ENCODE assay signal across 24 cellular contexts in the genomic region with DNA sequence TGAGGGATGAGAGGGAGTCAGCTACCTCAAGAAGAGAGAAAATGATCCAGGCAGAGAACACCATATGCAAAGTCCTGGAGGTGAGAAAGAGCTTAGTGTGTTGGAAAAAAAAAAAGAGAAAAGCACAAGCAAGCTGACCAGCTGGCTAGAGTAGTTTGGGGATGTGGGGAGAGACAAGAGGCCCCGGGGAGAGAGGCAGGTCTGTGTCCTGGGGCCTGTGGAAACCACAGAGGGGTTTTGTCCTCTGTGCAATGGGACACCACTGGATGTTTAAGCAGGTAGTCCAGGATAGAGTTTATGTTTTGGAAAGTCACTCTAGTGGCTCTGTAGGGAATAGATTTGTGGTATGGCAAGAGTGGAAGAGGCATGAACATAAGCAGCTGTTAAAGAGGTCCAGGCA. TPM values are rescaled to one million over a fixed set of nuclear protein-coding genes. Genes with fewer than 3 reads are reported as not detected.
DNase-seq lines count a peak whose midpoint lies in the region; ATAC-seq and TF ChIP-seq lines count a peak whose summit lies in the region.
"Had no signal": no experiment of that assay in that cellular context is flagged by ENCODE, and none has a peak within 500 bp of the region (broad histone marks: within the 10 kb centered on the region; RNA-seq: fewer than 3 reads in every experiment).

No MANE protein-coding gene starts in this region.

- H3K36me3 Mint-ChIP-seq in activated naive CD4-positive, alpha-beta T cell treated with anti-CD3 and anti-CD28 coated beads, Interleukin-2, amount 50 U/mL, for 72 hours: no peaks in the 10 kb centered on the region
- H3K36me3 Mint-ChIP-seq: CD4-positive, alpha-beta memory T cell had no signal

- H3K27ac ChIP-seq in left ventricle myocardium inferior (replicated peaks): peak overlapping the region; percentile 79
- peak overlapping the region; percentile 40 to 49 (median 45) for H3K27ac ChIP-seq in esophagus muscularis mucosa (replicated peaks in 1 of 4)
- H3K27ac ChIP-seq in psoas muscle: peak overlapping the region; percentile 83
- peak overlapping the region; percentile 57 to 70 for H3K27ac ChIP-seq in uterus
- H3K27ac ChIP-seq in WERI-Rb-1: no peak overlapping the region
- H3K27ac ChIP-seq: ovary, PC-9, SJSA1 had no signal

- no peak for TF ChIP-seq EP300 in esophagus muscularis mucosa (IDR thresholded peaks at IDR 0.05)

- intact Hi-C loops in left ventricle myocardium inferior (cut with micrococcal nuclease): no loop called here
- intact Hi-C loops in left cardiac atrium (cut with DNase I): no loop called here
- intact Hi-C loops in esophagus muscularis mucosa (cut with DNase I): no loop called here
- intact Hi-C loops in psoas muscle (cut with DNase I): loop anchor here in 1 of 2 donors (2.0 to 5.0 kb wide), 2 partner anchors 26 to 164 kb away; partner anchors contain the start of gene MYBPH
- intact Hi-C loops in uterus (cut with DNase I; ENCODE audit: low total_unique reads): no loop called here

- H3K27me3 ChIP-seq in left ventricle myocardium inferior (ENCODE audit: low read depth) (no peaks in the 10 kb centered on the region), esophagus muscularis mucosa (peaks cover 0 to 11% (median 0%) of the 10 kb centered on the region in 4 donors), psoas muscle (ENCODE audit: insufficient read depth in 3 of 3, low read length in 2 of 3) (no peaks in the 10 kb centered on the region), uterus (no peaks in the 10 kb centered on the region), WERI-Rb-1 (ENCODE audit: insufficient read depth, low read depth, severe bottlenecking) (no peaks in the 10 kb centered on the region)
- H3K27me3 ChIP-seq: ascending aorta, ovary, testis had no signal

- H3K27ac Mint-ChIP-seq in activated naive CD4-positive, alpha-beta T cell treated with anti-CD3 and anti-CD28 coated beads, Interleukin-2, amount 50 U/mL, for 72 hours: peak overlapping the region in 1 of 2 donors; percentile 0
- H3K27ac Mint-ChIP-seq: CD4-positive, alpha-beta memory T cell had no signal

- H3K4me3 ChIP-seq in left ventricle myocardium inferior (peak overlapping the region; percentile 9), esophagus muscularis mucosa (no peak overlapping the region), psoas muscle (no peak overlapping the region), uterus (no peak overlapping the region), WERI-Rb-1 (ENCODE audit: low read depth, low read length) (no peak overlapping the region)
- H3K4me3 ChIP-seq: ascending aorta, ovary, PC-9, SJSA1, testis had no signal

- TF ChIP-seq POLR2A in esophagus muscularis mucosa (IDR thresholded peaks at IDR 0.05; ENCODE audit: low read depth) (no peak), uterus (IDR thresholded peaks at IDR 0.05) (no peak)

- H3K4me1 ChIP-seq in left ventricle myocardium inferior: peaks cover 25% of the 10 kb centered on the region
- H3K4me1 ChIP-seq in esophagus muscularis mucosa: peaks cover 9 to 40% (median 17%) of the 10 kb centered on the region in 4 donors
- H3K4me1 ChIP-seq in psoas muscle: peaks cover 45% of the 10 kb centered on the region
- peaks cover 0 to 9% of the 10 kb centered on the region in 2 donors for H3K4me1 ChIP-seq in uterus
- H3K4me1 ChIP-seq: SJSA1, testis had no signal

- H3K9me3 Mint-ChIP-seq in activated naive CD4-positive, alpha-beta T cell treated with anti-CD3 and anti-CD28 coated beads, Interleukin-2, amount 50 U/mL, for 72 hours: no peaks in the 10 kb centered on the region

- ATAC-seq in left cardiac atrium (no peak), psoas muscle (no peak), GM19035 (IDR thresholded peaks at IDR 0.05; ENCODE audit: unreplicated experiment) (no peak)
- no peak for ATAC-seq in activated naive CD4-positive, alpha-beta T cell treated with anti-CD3 and anti-CD28 coated beads, Interleukin-2, amount 50 U/mL, for 72 hours
- ATAC-seq: activated CD4-positive, CD25-positive, alpha-beta regulatory T cell treated with anti-CD3 and anti-CD28 coated beads, Interleukin-2, amount 50 U/mL, for 24 hours had no signal

- H3K36me3 ChIP-seq in left ventricle myocardium inferior: no peaks in the 10 kb centered on the region
- no peaks in the 10 kb centered on the region for H3K36me3 ChIP-seq in esophagus muscularis mucosa
- H3K36me3 ChIP-seq in psoas muscle (ENCODE audit: insufficient read depth in 1 of 2, low read depth in 1 of 2): no peaks in the 10 kb centered on the region
- H3K36me3 ChIP-seq in uterus: no peaks in the 10 kb centered on the region
- H3K36me3 ChIP-seq in WERI-Rb-1: no peaks in the 10 kb centered on the region
- H3K36me3 ChIP-seq: ascending aorta, ovary, SJSA1 had no signal

- 67% methylated on average over 1 of the region's 1 CpG for WGBS in esophagus muscularis mucosa
- 56 to 81% (median 66%) methylated on average over 1 of the region's 1 CpG for WGBS in psoas muscle, 3 donors

- H3K9me3 ChIP-seq in left ventricle myocardium inferior (replicated peaks) (no peaks in the 10 kb centered on the region), esophagus muscularis mucosa (no peaks in the 10 kb centered on the region), psoas muscle (no peaks in the 10 kb centered on the region), uterus (no peaks in the 10 kb centered on the region), WERI-Rb-1 (ENCODE audit: severe bottlenecking) (peaks cover 7% of the 10 kb centered on the region)
- H3K9me3 ChIP-seq: ascending aorta, ovary, SJSA1, testis had no signal

- DNase-seq in left ventricle myocardium inferior (no peak), left cardiac atrium (no peak), esophagus muscularis mucosa (ENCODE audit: extremely low spot score) (no peak), psoas muscle (no peak), uterus (no peak), WERI-Rb-1 (no peak)
- no peak for DNase-seq in activated naive CD4-positive, alpha-beta T cell treated with anti-CD3 and anti-CD28 coated beads, Interleukin-2, amount 50 U/mL, for 72 hours (ENCODE audit: low spot score in 2 of 2)
- DNase-seq: activated naive CD4-positive, alpha-beta T cell; CD4-positive, alpha-beta memory T cell; NCI-H1436; NCI-H2171; NCI-H82; ovary; PC-9; stimulated activated CD4-positive, alpha-beta T cell treated with anti-CD3 and anti-CD28 coated beads, Interleukin-4, amount 100 ng/mL, for 4 hours; testis had no signal

- no peak for TF ChIP-seq CTCF in left ventricle myocardium inferior (IDR thresholded peaks at IDR 0.05; ENCODE audit: borderline replicate concordance)
- no peak for TF ChIP-seq CTCF in esophagus muscularis mucosa (IDR thresholded peaks at IDR 0.05)
- TF ChIP-seq CTCF in psoas muscle (IDR thresholded peaks at IDR 0.05): no peak
- TF ChIP-seq CTCF in uterus (IDR thresholded peaks at IDR 0.05): no peak
- no peak for TF ChIP-seq CTCF in WERI-Rb-1 (IDR thresholded peaks at IDR 0.05; ENCODE audit: low read depth, low read length)

RNA-seq across cellular contexts. Expression of gene CHI3L1, which starts 14.4 kb away (rescaled TPM):
- total RNA-seq in left ventricle myocardium inferior: not detected
- 10 to 100 TPM in 1 of 2 donors, 1 to 10 TPM in 1; 6.1 to 20.4 TPM for total RNA-seq in left cardiac atrium
- total RNA-seq in esophagus muscularis mucosa: 1 to 10 TPM in 3 of 4 donors, not detected in 1; 1.3 to 2.1 (median 1.7) TPM
- 100 to 1,000 TPM in 1 of 4 donors, 10 to 100 TPM in 1, 1 to 10 TPM in 2; 1.7 to 156 (median 37.0) TPM for total RNA-seq in psoas muscle
- polyA plus RNA-seq in psoas muscle: 10 to 100 TPM in 1 of 3 donors, 1 to 10 TPM in 2; 8.4 to 11.1 (median 9.9) TPM
- 10 to 100 TPM in 2 of 4 donors, 1 to 10 TPM in 1, not detected in 1; 6.2 to 28.2 (median 21.2) TPM for total RNA-seq in uterus
- total RNA-seq in activated naive CD4-positive, alpha-beta T cell treated with anti-CD3 and anti-CD28 coated beads, Interleukin-2, amount 50 U/mL, for 72 hours: under 1 TPM in 1 of 2 donors, not detected in 1; 0.49 TPM
- total RNA-seq: endothelial cell of umbilical vein, frontal cortex, HT-29, PC-9, SJSA1 had no signal
- polyA plus RNA-seq: CD4-positive, alpha-beta memory T cell; endothelial cell of umbilical vein had no signal

RNA-seq across cellular contexts. Expression of gene MYBPH, which starts 25.3 kb away (rescaled TPM):
- total RNA-seq in left ventricle myocardium inferior (not detected), left cardiac atrium (not detected), esophagus muscularis mucosa (not detected), psoas muscle (100 to 1,000 TPM in 3 of 4 donors, 10 to 100 TPM in 1; 18.0 to 882 (median 334) TPM), uterus (under 1 TPM in 1 of 4 donors, not detected in 3; 0.64 TPM)
- 10 to 100 TPM; 20.6 to 39.1 (median 33.4) TPM for polyA plus RNA-seq in psoas muscle
- not detected for total RNA-seq in activated naive CD4-positive, alpha-beta T cell treated with anti-CD3 and anti-CD28 coated beads, Interleukin-2, amount 50 U/mL, for 72 hours
- total RNA-seq: ascending aorta; CD4-positive, alpha-beta memory T cell; endothelial cell of umbilical vein; frontal cortex; HT-29; mucosa of gallbladder; PC-9; SJSA1 had no signal
- polyA plus RNA-seq: CD4-positive, alpha-beta memory T cell; endothelial cell of umbilical vein had no signal

RNA-seq across cellular contexts. Expression of gene CHIT1, which starts 28.6 kb away (rescaled TPM):
- total RNA-seq in left ventricle myocardium inferior (not detected), left cardiac atrium (1 to 10 TPM in 1 of 2 donors, under 1 TPM in 1; 0.63 to 1.3 TPM), esophagus muscularis mucosa (under 1 TPM in 3 of 4 donors, not detected in 1; 0.11 to 0.26 (median 0.17) TPM), psoas muscle (under 1 TPM in 2 of 4 donors, not detected in 2; 0.08 to 0.27 TPM), uterus (under 1 TPM in 2 of 4 donors, not detected in 2; 0.07 to 0.77 TPM)
- under 1 TPM in 2 of 3 donors, not detected in 1; 0.04 to 0.10 TPM for polyA plus RNA-seq in psoas muscle
- total RNA-seq in activated naive CD4-positive, alpha-beta T cell treated with anti-CD3 and anti-CD28 coated beads, Interleukin-2, amount 50 U/mL, for 72 hours: 1 to 10 TPM; 1.3 to 2.2 TPM
- total RNA-seq: ascending aorta, endothelial cell of umbilical vein, HT-29, PC-9, SJSA1 had no signal
- polyA plus RNA-seq: CD4-positive, alpha-beta memory T cell; endothelial cell of umbilical vein had no signal

Comparison
In these comparisons a context has a peak if more than half of its experiments do, and no peak if none do; other contexts are left out.
1. RNA of gene MYBPH, which starts 25.3 kb away (total RNA-seq): 18.0 to 882 TPM in psoas muscle; not detected in left cardiac atrium, not detected in left ventricle myocardium inferior (single experiment), not detected in esophagus muscularis mucosa, 0.64 TPM in uterus and not detected in activated naive CD4-positive, alpha-beta T cell treated with anti-CD3 and anti-CD28 coated beads, Interleukin-2, amount 50 U/mL, for 72 hours; every median in the first group is over 10 times any median in the second.